In the genomic region with DNA sequence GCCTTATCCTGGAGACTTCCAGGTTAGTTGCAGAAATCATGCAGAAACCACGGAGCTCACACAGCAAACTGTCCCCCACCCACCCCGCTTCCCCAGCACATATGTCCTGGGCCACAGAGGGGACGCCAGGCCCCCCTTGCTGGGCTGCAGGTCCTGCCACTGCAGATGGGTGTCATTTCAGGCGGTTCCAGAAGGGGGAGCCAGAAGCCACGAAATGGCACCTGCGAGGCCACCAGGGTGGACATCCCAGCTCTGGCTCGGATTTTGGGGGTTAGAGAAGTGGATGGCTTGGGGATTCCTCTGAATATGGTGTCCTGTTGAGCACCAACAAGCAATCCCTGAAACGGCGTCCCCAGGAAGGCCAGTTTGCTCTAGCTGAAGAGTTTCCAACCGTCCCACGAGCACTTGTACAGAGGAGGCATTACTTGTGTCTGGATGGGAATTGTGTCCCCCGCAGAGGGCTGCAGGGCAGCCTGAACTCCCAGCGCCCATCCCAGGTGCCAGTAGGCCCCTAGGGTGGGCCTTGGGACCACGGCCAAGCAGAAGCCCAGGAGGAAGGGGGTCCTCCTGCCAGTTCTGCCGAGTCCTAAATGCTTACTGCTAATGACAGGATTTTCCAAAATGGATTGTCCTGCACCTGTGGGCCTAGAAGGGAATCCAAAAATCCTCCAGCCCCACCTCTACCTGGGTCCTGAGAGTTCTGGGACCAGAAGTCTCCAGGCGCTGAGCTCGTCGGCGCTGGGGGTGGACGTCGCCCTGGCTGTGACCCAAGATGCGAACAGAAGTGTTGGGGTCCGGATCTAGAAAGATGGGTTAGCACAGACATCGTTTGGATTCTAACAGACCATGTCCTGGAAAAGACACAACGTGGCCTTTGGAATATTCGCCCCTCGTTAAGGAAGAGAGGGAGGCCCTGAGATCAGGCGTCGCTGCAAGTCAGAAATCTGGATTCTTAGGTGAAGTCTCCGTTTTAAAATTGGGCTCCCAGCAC, we compare ENCODE assay signal across 8 cellular contexts. TPM values are rescaled to one million over a fixed set of nuclear protein-coding genes. Genes with fewer than 3 reads are reported as not detected.
DNase-seq lines count a peak whose midpoint lies in the region; ATAC-seq and TF ChIP-seq lines count a peak whose summit lies in the region.

No MANE protein-coding gene starts in this region.

- H3K36me3 Mint-ChIP-seq in activated CD8-positive, alpha-beta memory T cell treated with anti-CD3 and anti-CD28 coated beads, Interleukin-2, amount 10 ng/mL, durations not matched to agents 7 days and 5 days, result no peaks in the 10 kb centered on the region
- peaks cover 13% of the 10 kb centered on the region for H3K36me3 Mint-ChIP-seq in nephron progenitor cell (ENCODE audit: low read depth)

- H3K27me3 ChIP-seq in esophagus muscularis mucosa, result no peaks in the 10 kb centered on the region

- no peak for TF ChIP-seq EP300 in esophagus muscularis mucosa (IDR thresholded peaks at IDR 0.05)

- 72% methylated on average over 24 of the region's 30 CpGs for WGBS in esophagus muscularis mucosa

- H3K27ac Mint-ChIP-seq in activated CD8-positive, alpha-beta memory T cell treated with anti-CD3 and anti-CD28 coated beads, Interleukin-2, amount 10 ng/mL, durations not matched to agents 7 days and 5 days, result no peak overlapping the region
- H3K27ac Mint-ChIP-seq in nephron progenitor cell, result no peak overlapping the region

- H3K27ac ChIP-seq in C4-2B, result no peak overlapping the region
- H3K27ac ChIP-seq in esophagus muscularis mucosa (replicated peaks in 1 of 4), result no peak overlapping the region

- H3K4me1 Mint-ChIP-seq in activated CD8-positive, alpha-beta memory T cell treated with anti-CD3 and anti-CD28 coated beads, Interleukin-2, amount 10 ng/mL, durations not matched to agents 7 days and 5 days, result peaks cover 6% of the 10 kb centered on the region
- peaks cover 16% of the 10 kb centered on the region for H3K4me1 Mint-ChIP-seq in nephron progenitor cell

- CTCF ChIA-PET in activated CD8-positive, alpha-beta memory T cell treated with anti-CD3 and anti-CD28 coated beads, Interleukin-2, amount 10 ng/mL, durations not matched to agents 7 days and 5 days (lab: Charles Lee), result interaction anchor here (0.7 to 5.8 kb wide), 14 partner anchors 11 to 776 kb away, joined by 3 to 49 read pairs (median 5); no protein-coding TSS in a partner anchor

- peaks cover 7 to 22% (median 14%) of the 10 kb centered on the region in 4 donors for H3K36me3 ChIP-seq in esophagus muscularis mucosa

- TF ChIP-seq POLR2A in esophagus muscularis mucosa (IDR thresholded peaks at IDR 0.05; ENCODE audit: low read depth), result no peak

- intact Hi-C loops in esophagus muscularis mucosa (cut with DNase I), result loop anchor here (2.0 kb wide), 1 partner anchor 148 kb away; no protein-coding TSS in a partner anchor

- TF ChIP-seq CTCF in C4-2B (conservative IDR thresholded peaks at IDR 0.05) (peak; percentile 84), esophagus muscularis mucosa (IDR thresholded peaks at IDR 0.05) (peak; percentile 83 to 91 (median 87)), nephron progenitor cell (IDR thresholded peaks at IDR 0.05) (peak; percentile 88)

- H3K4me3 Mint-ChIP-seq in activated CD8-positive, alpha-beta memory T cell treated with anti-CD3 and anti-CD28 coated beads, Interleukin-2, amount 10 ng/mL, durations not matched to agents 7 days and 5 days, result no peak overlapping the region
- H3K4me3 Mint-ChIP-seq in nephron progenitor cell, result no peak overlapping the region

- DNase-seq in GM19238 (ENCODE audit: insufficient read length, low spot score), result peak; percentile 83
- DNase-seq in NCI-H1694 (lab: John Stamatoyannopoulos, UW), result peak; percentile 12
- peak; percentile 79 for DNase-seq in activated CD8-positive, alpha-beta memory T cell treated with anti-CD3 and anti-CD28 coated beads, Interleukin-2, amount 10 ng/mL, durations not matched to agents 7 days and 5 days
- no peak for DNase-seq in esophagus muscularis mucosa (ENCODE audit: extremely low spot score)
- peak; percentile 89 for DNase-seq in nephron progenitor cell
- no peak for DNase-seq in NCI-H774 (lab: John Stamatoyannopoulos, UW)

- no peaks in the 10 kb centered on the region for H3K27me3 Mint-ChIP-seq in activated CD8-positive, alpha-beta memory T cell treated with anti-CD3 and anti-CD28 coated beads, Interleukin-2, amount 10 ng/mL, durations not matched to agents 7 days and 5 days
- H3K27me3 Mint-ChIP-seq in nephron progenitor cell (ENCODE audit: low read depth, poor library complexity), result peaks cover 6% of the 10 kb centered on the region

- no peaks in the 10 kb centered on the region for H3K9me3 Mint-ChIP-seq in activated CD8-positive, alpha-beta memory T cell treated with anti-CD3 and anti-CD28 coated beads, Interleukin-2, amount 10 ng/mL, durations not matched to agents 7 days and 5 days (ENCODE audit: low read depth)
- H3K9me3 Mint-ChIP-seq in nephron progenitor cell, result no peaks in the 10 kb centered on the region

- peaks cover 4 to 21% (median 16%) of the 10 kb centered on the region in 4 donors for H3K4me1 ChIP-seq in esophagus muscularis mucosa

- no peaks in the 10 kb centered on the region for H3K9me3 ChIP-seq in esophagus muscularis mucosa

- peak; percentile 50 for ATAC-seq in activated CD8-positive, alpha-beta memory T cell treated with anti-CD3 and anti-CD28 coated beads, Interleukin-2, amount 10 ng/mL, durations not matched to agents 7 days and 5 days
- ATAC-seq in GM18858 (IDR thresholded peaks at IDR 0.05; ENCODE audit: unreplicated experiment), result no peak

- no peak overlapping the region for H3K4me3 ChIP-seq in esophagus muscularis mucosa

RNA-seq across cellular contexts. Expression of a gene that starts 14.6 kb away (rescaled TPM):
- total RNA-seq in activated CD8-positive, alpha-beta memory T cell treated with anti-CD3 and anti-CD28 coated beads, Interleukin-2, amount 10 ng/mL, durations not matched to agents 7 days and 5 days, result 10 to 100 TPM; 25.7 to 27.8 TPM
- 10 to 100 TPM; 15.0 to 22.0 (median 17.8) TPM for total RNA-seq in esophagus muscularis mucosa

Comparison
In these comparisons a context has a peak if more than half of its experiments do, and no peak if none do; other contexts are left out.
1. DNase-seq: peak in GM19238 (single experiment), NCI-H1694 (single experiment), activated CD8-positive, alpha-beta memory T cell treated with anti-CD3 and anti-CD28 coated beads, Interleukin-2, amount 10 ng/mL, durations not matched to agents 7 days and 5 days (single experiment) and nephron progenitor cell (single experiment); none in esophagus muscularis mucosa (single experiment) and NCI-H774 (single experiment).
2. Peak in every context shown above with its lines, with median percentiles within 50 percentile points of each other: CTCF ChIP-seq.